Comparison of ENCODE assay signal across 22 cellular contexts in the genomic region with DNA sequence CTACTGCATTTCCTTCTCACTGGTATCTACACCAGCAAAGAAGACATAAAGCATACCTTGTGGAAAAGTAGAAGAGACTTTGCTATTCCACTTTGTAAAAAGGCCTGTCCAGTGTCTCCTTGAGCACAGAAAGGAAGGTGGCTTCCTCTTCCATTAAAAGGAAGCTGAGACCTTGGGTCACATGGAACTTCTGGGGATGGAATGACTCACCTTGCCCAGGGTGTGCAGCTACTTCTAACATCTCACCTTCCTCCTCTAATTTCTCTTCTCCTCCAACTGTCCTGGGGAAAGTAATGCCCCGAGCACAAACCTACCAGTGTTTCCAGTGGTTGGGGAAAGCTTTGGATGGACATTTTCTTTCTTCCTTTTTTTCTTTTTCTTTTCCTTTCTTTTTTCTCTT.
"Had no signal": no experiment of that assay in that cellular context is flagged by ENCODE, and none has a peak within 500 bp of the region (broad histone marks: within the 10 kb centered on the region; RNA-seq: fewer than 3 reads in every experiment).

No MANE protein-coding gene starts in this region.

- DNase-seq: cortex of kidney; effector memory CD4-positive, alpha-beta T cell; esophagus squamous epithelium; foreskin fibroblast; glutamatergic neuron; immature natural killer cell; kidney; mammary epithelial cell; mucosa of descending colon; naive thymus-derived CD8-positive, alpha-beta T cell; posterior cingulate gyrus; right cardiac atrium; small intestine; stimulated activated CD4-positive, alpha-beta T cell treated with anti-CD3 and anti-CD28 coated beads, Interleukin-12 subunit alpha, Interleukin-12 subunit beta, amount 100 ng/mL, for 4 hours; stimulated activated naive CD4-positive, alpha-beta T cell; stomach; substantia nigra; transverse colon had no signal

- ATAC-seq: gastroesophageal sphincter; mucosa of descending colon; naive thymus-derived CD8-positive, alpha-beta T cell; right cardiac atrium had no signal

- H3K9me3 ChIP-seq: esophagus squamous epithelium, gastroesophageal sphincter, mucosa of descending colon, neutrophil, stomach, thoracic aorta, transverse colon had no signal

- H3K36me3 ChIP-seq: esophagus squamous epithelium, gastroesophageal sphincter, neutrophil, stomach, thoracic aorta, transverse colon had no signal

- H3K27ac ChIP-seq: esophagus squamous epithelium, gastroesophageal sphincter, neutrophil, stomach, thoracic aorta, transverse colon had no signal

- H3K27me3 ChIP-seq: esophagus squamous epithelium, gastroesophageal sphincter, neutrophil, stomach, transverse colon had no signal

- FAIRE-seq: endometrium, kidney, small intestine had no signal

- H3K4me1 ChIP-seq: esophagus squamous epithelium, gastroesophageal sphincter, stomach, transverse colon had no signal

- H3K4me3 ChIP-seq: esophagus squamous epithelium, gastroesophageal sphincter, mucosa of descending colon, stomach, thoracic aorta, transverse colon had no signal
